ENCODE assay signal across 15 cellular contexts in the genomic region with DNA sequence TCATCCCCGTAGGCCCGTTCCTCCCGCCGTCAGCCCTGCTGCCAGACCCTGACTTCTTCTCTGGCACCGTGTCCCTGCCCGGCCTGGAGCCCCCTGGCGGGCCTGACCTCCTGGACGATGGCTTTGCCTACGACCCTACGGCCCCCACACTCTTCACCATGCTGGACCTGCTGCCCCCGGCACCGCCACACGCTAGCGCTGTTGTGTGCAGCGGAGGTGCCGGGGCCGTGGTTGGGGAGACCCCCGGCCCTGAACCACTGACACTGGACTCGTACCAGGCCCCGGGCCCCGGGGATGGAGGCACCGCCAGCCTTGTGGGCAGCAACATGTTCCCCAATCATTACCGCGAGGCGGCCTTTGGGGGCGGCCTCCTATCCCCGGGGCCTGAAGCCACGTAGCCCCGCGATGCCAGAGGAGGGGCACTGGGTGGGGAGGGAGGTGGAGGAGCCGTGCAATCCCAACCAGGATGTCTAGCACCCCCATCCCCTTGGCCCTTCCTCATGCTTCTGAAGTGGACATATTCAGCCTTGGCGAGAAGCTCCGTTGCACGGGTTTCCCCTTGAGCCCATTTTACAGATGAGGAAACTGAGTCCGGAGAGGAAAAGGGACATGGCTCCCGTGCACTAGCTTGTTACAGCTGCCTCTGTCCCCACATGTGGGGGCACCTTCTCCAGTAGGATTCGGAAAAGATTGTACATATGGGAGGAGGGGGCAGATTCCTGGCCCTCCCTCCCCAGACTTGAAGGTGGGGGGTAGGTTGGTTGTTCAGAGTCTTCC. TPM values are rescaled to one million over a fixed set of nuclear protein-coding genes. Genes with fewer than 3 reads are reported as not detected.
A peak's percentile ranks its signal among the peaks of the same experiment; 100 is the strongest.
DNase-seq lines count a peak whose midpoint lies in the region; ATAC-seq, FAIRE-seq and TF ChIP-seq lines count a peak whose summit lies in the region.
"Had no signal": no experiment of that assay in that cellular context is flagged by ENCODE, and none has a peak within 500 bp of the region (broad histone marks: within the 10 kb centered on the region; RNA-seq: fewer than 3 reads in every experiment).

No MANE protein-coding gene starts in this region.

- no peaks in the 10 kb centered on the region for H3K9me3 Mint-ChIP-seq in T-helper 2 cell treated with Interferon-gamma antibody and Interleukin-4, amounts not matched to agents 5 μg/mL and 100 μg/mL, for 36 hours
- no peaks in the 10 kb centered on the region for H3K9me3 Mint-ChIP-seq in activated naive CD8-positive, alpha-beta T cell treated with anti-CD3 and anti-CD28 coated beads, Interleukin-2, amount 50 U/mL, for 24 hours
- no peaks in the 10 kb centered on the region for H3K9me3 Mint-ChIP-seq in neural crest cell

- no peak for FAIRE-seq in GM12891 (lab: Jason Lieb, UNC)
- FAIRE-seq: H54 had no signal

- H3K27ac Mint-ChIP-seq in T-helper 2 cell treated with Interferon-gamma antibody and Interleukin-4, amounts not matched to agents 5 μg/mL and 100 μg/mL, for 36 hours = peak overlapping the region; percentile 26
- H3K27ac Mint-ChIP-seq in activated naive CD8-positive, alpha-beta T cell treated with anti-CD3 and anti-CD28 coated beads, Interleukin-2, amount 50 U/mL, for 24 hours = peak overlapping the region; percentile 22
- H3K27ac Mint-ChIP-seq in neural crest cell (ENCODE audit: unreplicated experiment) = no peak overlapping the region

- peaks cover 23% of the 10 kb centered on the region for H3K4me1 Mint-ChIP-seq in T-helper 2 cell treated with Interferon-gamma antibody and Interleukin-4, amounts not matched to agents 5 μg/mL and 100 μg/mL, for 36 hours (ENCODE audit: low read depth)
- peaks cover 35% of the 10 kb centered on the region for H3K4me1 Mint-ChIP-seq in activated naive CD8-positive, alpha-beta T cell treated with anti-CD3 and anti-CD28 coated beads, Interleukin-2, amount 50 U/mL, for 24 hours
- H3K4me1 Mint-ChIP-seq in neural crest cell = peaks cover 25% of the 10 kb centered on the region

- no peaks in the 10 kb centered on the region for H3K27me3 Mint-ChIP-seq in T-helper 2 cell treated with Interferon-gamma antibody and Interleukin-4, amounts not matched to agents 5 μg/mL and 100 μg/mL, for 36 hours (ENCODE audit: low read depth)
- H3K27me3 Mint-ChIP-seq in activated naive CD8-positive, alpha-beta T cell treated with anti-CD3 and anti-CD28 coated beads, Interleukin-2, amount 50 U/mL, for 24 hours = no peaks in the 10 kb centered on the region
- no peaks in the 10 kb centered on the region for H3K27me3 Mint-ChIP-seq in neural crest cell (ENCODE audit: low read depth)

- no peak for ATAC-seq in activated naive CD8-positive, alpha-beta T cell treated with anti-CD3 and anti-CD28 coated beads, Interleukin-2, amount 50 U/mL, for 24 hours
- ATAC-seq: left lobe of liver had no signal

- TF ChIP-seq POLR2A in GM12891 (IDR thresholded peaks at IDR 0.05; ENCODE audit: low read depth, low read length) = no peak

- H3K36me3 Mint-ChIP-seq in T-helper 2 cell treated with Interferon-gamma antibody and Interleukin-4, amounts not matched to agents 5 μg/mL and 100 μg/mL, for 36 hours (ENCODE audit: low read depth) = peaks cover 51% of the 10 kb centered on the region
- peaks cover 40% of the 10 kb centered on the region for H3K36me3 Mint-ChIP-seq in activated naive CD8-positive, alpha-beta T cell treated with anti-CD3 and anti-CD28 coated beads, Interleukin-2, amount 50 U/mL, for 24 hours (ENCODE audit: low read depth)
- peaks cover 12% of the 10 kb centered on the region for H3K36me3 Mint-ChIP-seq in neural crest cell (ENCODE audit: low read depth)

- TF ChIP-seq CTCF in neural crest cell (conservative IDR thresholded peaks at IDR 0.05) = no peak

- peak overlapping the region; percentile 92 for H3K4me3 Mint-ChIP-seq in T-helper 2 cell treated with Interferon-gamma antibody and Interleukin-4, amounts not matched to agents 5 μg/mL and 100 μg/mL, for 36 hours
- H3K4me3 Mint-ChIP-seq in activated naive CD8-positive, alpha-beta T cell treated with anti-CD3 and anti-CD28 coated beads, Interleukin-2, amount 50 U/mL, for 24 hours = peak overlapping the region; percentile 94
- peak overlapping the region; percentile 62 for H3K4me3 Mint-ChIP-seq in neural crest cell

- no peak for DNase-seq in T-helper 2 cell treated with Interferon-gamma antibody and Interleukin-4, amounts not matched to agents 5 μg/mL and 100 μg/mL, for 36 hours (ENCODE audit: low spot score)
- no peak for DNase-seq in T-helper 2 cell
- DNase-seq in GM12891 (ENCODE audit: insufficient read length, low spot score) = no peak
- DNase-seq in activated naive CD8-positive, alpha-beta T cell treated with anti-CD3 and anti-CD28 coated beads, Interleukin-2, amount 50 U/mL, for 24 hours = no peak
- DNase-seq in neural crest cell (ENCODE audit: low read depth, low spot score) = no peak
- DNase-seq in pons (ENCODE audit: low spot score) = no peak
- DNase-seq in SKM-1 (lab: John Stamatoyannopoulos, UW; ENCODE audit: unreplicated experiment) = no peak
- no peak for DNase-seq in kidney tubule cell (ENCODE audit: low spot score)
- DNase-seq: 8988T; activated CD8-positive, alpha-beta memory T cell treated with anti-CD3 and anti-CD28 coated beads for 24 hours; NCI-H2081; NCI-H748 treated with DMSO at 0.1 percent for 48 hours had no signal

TF ChIP-seq in GM12891, 5 proteins besides CTCF, POLR2A, EP300 and RAD21:
- TF ChIP-seq POLR2AphosphoS5 (IDR thresholded peaks at IDR 0.05; ENCODE audit: low read depth, low read length) = peak; percentile 22; the same call in 1 of the 2 replicates
- TF ChIP-seq PAX5 (IDR thresholded peaks at IDR 0.05; ENCODE audit: insufficient read depth, low read length, severe bottlenecking) = no peak

RNA-seq across cellular contexts. Expression of a gene that starts 1.3 kb away (rescaled TPM):
- 55.1 TPM for polyA plus RNA-seq in GM12891 (2012; ENCODE audit: low read depth, missing spikeins)
- 119 and 121 TPM in 2 replicates for total RNA-seq in neural crest cell

RNA-seq across cellular contexts. Expression of a gene that starts 36.3 kb away (rescaled TPM):
- polyA plus RNA-seq in GM12891 (2012; ENCODE audit: low read depth, missing spikeins) = 27.7 TPM
- 2.9 and 3.1 TPM in 2 replicates for total RNA-seq in neural crest cell

RNA-seq across cellular contexts. Expression of a gene that starts 38.7 kb away (rescaled TPM):
- polyA plus RNA-seq in GM12891 (2012; ENCODE audit: low read depth, missing spikeins) = 6.5 TPM
- total RNA-seq in neural crest cell = 0.73 and 1.2 TPM in 2 replicates
- total RNA-seq: myocyte had no signal

RNA-seq across cellular contexts. Expression of a gene that starts 41.5 kb away (rescaled TPM):
- polyA plus RNA-seq in GM12891 (2012; ENCODE audit: low read depth, missing spikeins) = 43.2 TPM
- 36.0 and 36.2 TPM in 2 replicates for total RNA-seq in neural crest cell

RNA-seq across cellular contexts. Expression of a gene that starts 55.4 kb away (rescaled TPM):
- polyA plus RNA-seq in GM12891 (2012; ENCODE audit: low read depth, missing spikeins) = 9.5 TPM
- 35.8 and 38.6 TPM in 2 replicates for total RNA-seq in neural crest cell
